8 cellular contexts compared by ENCODE assay signal in genomic region chr1:235504494-235505222, GRCh38. TPM values are rescaled to one million over a fixed set of nuclear protein-coding genes. Genes with fewer than 3 reads are reported as not detected.
DNase-seq lines count a peak whose midpoint lies in the region; ATAC-seq and TF ChIP-seq lines count a peak whose summit lies in the region.

No MANE protein-coding gene starts in this region.

- peak overlapping the region; percentile 98 for H3K27ac Mint-ChIP-seq in activated naive CD8-positive, alpha-beta T cell treated with anti-CD3 and anti-CD28 coated beads for 36 hours

- H3K9me3 Mint-ChIP-seq in activated naive CD8-positive, alpha-beta T cell treated with anti-CD3 and anti-CD28 coated beads for 36 hours: no peaks in the 10 kb centered on the region

- peaks cover 3% of the 10 kb centered on the region for H3K36me3 Mint-ChIP-seq in activated naive CD8-positive, alpha-beta T cell treated with anti-CD3 and anti-CD28 coated beads for 36 hours

- H3K27me3 Mint-ChIP-seq in activated naive CD8-positive, alpha-beta T cell treated with anti-CD3 and anti-CD28 coated beads for 36 hours: peaks cover 4% of the 10 kb centered on the region

- no peaks in the 10 kb centered on the region for H3K9me3 ChIP-seq in ovary
- H3K9me3 ChIP-seq in tibial artery: no peaks in the 10 kb centered on the region

- WGBS in ovary, 3 donors: 0% methylated on average over 26 to 61 of the region's 61 CpGs

- peaks cover 4% of the 10 kb centered on the region for H3K4me1 ChIP-seq in ovary (ENCODE audit: insufficient read depth)
- H3K4me1 ChIP-seq in tibial artery: peaks cover 0 to 34% (median 21%) of the 10 kb centered on the region in 4 donors

- H3K4me3 ChIP-seq in ovary (peak overlapping the region; percentile 93), tibial artery (peak overlapping the region; percentile 93 to 96)

- TF ChIP-seq EP300 in ovary (IDR thresholded peaks at IDR 0.05): peak; percentile 2

- H3K4me1 Mint-ChIP-seq in activated naive CD8-positive, alpha-beta T cell treated with anti-CD3 and anti-CD28 coated beads for 36 hours: peaks cover 26% of the 10 kb centered on the region

- TF ChIP-seq CTCF in ovary (IDR thresholded peaks at IDR 0.05) (peak; percentile 94 to 99 (median 99)), tibial artery (IDR thresholded peaks at IDR 0.05) (peak; percentile 89 to 93)

- H3K36me3 ChIP-seq in ovary (no peaks in the 10 kb centered on the region), tibial artery (no peaks in the 10 kb centered on the region)

- peak; percentile 52 for TF ChIP-seq POLR2A in GM10847 (IDR thresholded peaks at IDR 0.05; ENCODE audit: extremely low read depth, insufficient read length)
- peak; percentile 86 for TF ChIP-seq POLR2A in ovary (IDR thresholded peaks at IDR 0.05)

- H3K27ac ChIP-seq in ovary: peak overlapping the region; percentile 89 to 95
- H3K27ac ChIP-seq in tibial artery: peak overlapping the region; percentile 98 to 100

- H3K27me3 ChIP-seq in ovary (no peaks in the 10 kb centered on the region), tibial artery (no peaks in the 10 kb centered on the region)

- peak overlapping the region; percentile 95 for H3K4me3 Mint-ChIP-seq in activated naive CD8-positive, alpha-beta T cell treated with anti-CD3 and anti-CD28 coated beads for 36 hours

- peak; percentile 83 for ATAC-seq in HG02610 (IDR thresholded peaks at IDR 0.05; ENCODE audit: unreplicated experiment)
- peak; percentile 84 for ATAC-seq in SK-N-SH treated with all-trans-retinoic acid at 6 μM for 48 hours

- DNase-seq in NCI-H1092 (lab: John Stamatoyannopoulos, UW) (peak; percentile 99), head of caudate nucleus (peak; percentile 97 to 100 (median 99)), ovary (peak; percentile 99 to 100 (median 100)), tibial artery (peak; percentile 99 to 100)
- DNase-seq in activated naive CD8-positive, alpha-beta T cell treated with anti-CD3 and anti-CD28 coated beads for 36 hours: peak; percentile 98

- intact Hi-C loops in head of caudate nucleus (cut with DNase I) (loop anchor here (10.0 kb wide), 1 partner anchor 180 kb away; the partner anchor contains the start of genes ARID4B and GGPS1), ovary (cut with DNase I) (loop anchor here in 1 of 4 donors (5.0 kb wide), 1 partner anchor 237 kb away; no protein-coding TSS in a partner anchor), tibial artery (cut with DNase I; ENCODE audit: low total_unique reads) (no loop called here)

TF ChIP-seq in SK-N-SH treated with all-trans-retinoic acid at 6 μM for 48 hours, 23 proteins besides CTCF, POLR2A, EP300 and RAD21:
- TF ChIP-seq ZNF70 (CRISPR knock-in tag; IDR thresholded peaks at IDR 0.05): no peak
- 0 out of 2 replicates have a peak, but pooled peaks have one; percentile 54 for TF ChIP-seq ZC3H10 (CRISPR knock-in tag; IDR thresholded peaks at IDR 0.05)
- no peak for TF ChIP-seq PATZ1 (CRISPR knock-in tag; IDR thresholded peaks at IDR 0.05; ENCODE audit: borderline replicate concordance)
- TF ChIP-seq TOX (CRISPR knock-in tag; IDR thresholded peaks at IDR 0.05; ENCODE audit: borderline replicate concordance): no peak; the same call in 1 of the 2 replicates
- no peak for TF ChIP-seq ZFP30 (CRISPR knock-in tag; IDR thresholded peaks at IDR 0.05)
- TF ChIP-seq CSDC2 (CRISPR knock-in tag; IDR thresholded peaks at IDR 0.05): no peak
- TF ChIP-seq ESRRG (CRISPR knock-in tag; IDR thresholded peaks at IDR 0.05): no peak

RNA-seq across cellular contexts. Expression of gene B3GALNT2, which starts 0.4 kb away (rescaled TPM):
- 10 to 100 TPM; 14.6 to 15.7 TPM for total RNA-seq in activated naive CD8-positive, alpha-beta T cell treated with anti-CD3 and anti-CD28 coated beads for 36 hours
- total RNA-seq in ovary: 10 to 100 TPM; 14.1 to 21.5 (median 18.6) TPM
- 10 to 100 TPM in 1 of 2 donors, 1 to 10 TPM in 1; 6.2 to 18.0 TPM for polyA plus RNA-seq in ovary

Comparison
In these comparisons a context has a peak if more than half of its experiments do, and no peak if none do; other contexts are left out.
1. Peak in every context shown above with its lines: DNase-seq, ATAC-seq, H3K4me3 ChIP-seq and H3K27ac ChIP-seq.